31 cellular contexts compared by ENCODE assay signal in genomic region chr14:32802295-32802694, GRCh38.
DNase-seq lines count a peak whose midpoint lies in the region; ATAC-seq, FAIRE-seq and TF ChIP-seq lines count a peak whose summit lies in the region.
"Had no signal": no experiment of that assay in that cellular context is flagged by ENCODE, and none has a peak within 500 bp of the region (broad histone marks: within the 10 kb centered on the region; RNA-seq: fewer than 3 reads in every experiment).

No MANE protein-coding gene starts in this region.

- H2AFZ ChIP-seq in HepG2 (ENCODE audit: low read length) (no peak overlapping the region), Karpas-422 (ENCODE audit: low read length) (no peak overlapping the region)

- H3K9me2 ChIP-seq in Karpas-422 (replicated peaks; ENCODE audit: insufficient read depth, low read length): no peaks in the 10 kb centered on the region

- TF ChIP-seq CTCF in HepG2 (CRISPR knock-in tag; IDR thresholded peaks at IDR 0.05) (no peak), right lobe of liver (IDR thresholded peaks at IDR 0.05) (no peak)

- no peak overlapping the region for H3K27ac ChIP-seq in HepG2 (ENCODE audit: extremely low read length, insufficient read depth, low read length)
- H3K27ac ChIP-seq in right lobe of liver: no peak overlapping the region
- no peak overlapping the region for H3K27ac ChIP-seq in Karpas-422 (ENCODE audit: low read length)
- H3K27ac ChIP-seq: 22Rv1; A549; BLaER1; BLaER1 treated with 17β-estradiol and CSF1 and Interleukin-3, amounts not matched to agents 10 nM and 100 nM; C4-2B had no signal

- ATAC-seq in HepG2: no peak
- ATAC-seq in right lobe of liver: no peak
- ATAC-seq in HG02763 (IDR thresholded peaks at IDR 0.05; ENCODE audit: unreplicated experiment): no peak
- ATAC-seq: A549; CD8-positive, alpha-beta T cell had no signal

- H3K4me1 ChIP-seq in HepG2 (ENCODE audit: insufficient read depth, low read length) (no peaks in the 10 kb centered on the region), right lobe of liver (no peaks in the 10 kb centered on the region), Karpas-422 (ENCODE audit: low read length) (no peaks in the 10 kb centered on the region)
- H3K4me1 ChIP-seq: A549; BE2C; BLaER1; BLaER1 treated with 17β-estradiol and CSF1 and Interleukin-3, amounts not matched to agents 10 nM and 100 nM; Caco-2 had no signal

- no peak for TF ChIP-seq RAD21 in HepG2 (CRISPR knock-in tag; IDR thresholded peaks at IDR 0.05)

- H3K79me2 ChIP-seq in HepG2 (ENCODE audit: insufficient read depth, low read length) (no peaks in the 10 kb centered on the region), Karpas-422 (ENCODE audit: low read length) (no peaks in the 10 kb centered on the region)

- H3K9me3 ChIP-seq in HepG2 (ENCODE audit: low read length): peaks cover 90% of the 10 kb centered on the region
- H3K9me3 ChIP-seq in right lobe of liver: no peaks in the 10 kb centered on the region
- peaks cover 13% of the 10 kb centered on the region for H3K9me3 ChIP-seq in Karpas-422 (ENCODE audit: low read length)
- H3K9me3 ChIP-seq: A549, BE2C had no signal

- H3K27me3 ChIP-seq in HepG2 (ENCODE audit: control insufficient read depth in 1 of 2, insufficient read depth in 2 of 2, low read length in 2 of 2) (no peaks in the 10 kb centered on the region), right lobe of liver (no peaks in the 10 kb centered on the region), Karpas-422 (ENCODE audit: low read length) (peaks cover 6% of the 10 kb centered on the region; the same call in 1 of the 2 replicates)
- H3K27me3 ChIP-seq: BE2C; BLaER1; BLaER1 treated with 17β-estradiol and CSF1 and Interleukin-3, amounts not matched to agents 10 nM and 100 nM had no signal

- H3K4me2 ChIP-seq in HepG2 (ENCODE audit: low read depth, low read length) (no peak overlapping the region), Karpas-422 (ENCODE audit: low read depth, low read length, poor library complexity, severe bottlenecking) (no peak overlapping the region)
- H3K4me2 ChIP-seq: A549; BLaER1; BLaER1 treated with 17β-estradiol and CSF1 and Interleukin-3, amounts not matched to agents 10 nM and 100 nM had no signal

- intact Hi-C loops in HepG2 (cut with micrococcal nuclease; ENCODE audit: unreplicated experiment) (no loop called here), right lobe of liver (cut with DNase I) (no loop called here)

- DNase-seq in HepG2 (ENCODE audit: low spot score) (no peak), right lobe of liver (no peak), Karpas-422 (peak; percentile 33)
- DNase-seq: 8988T; ACHN; AML-193; BE2C; C1 segment of cervical spinal cord; Caco-2; Calu3; CD4-positive, alpha-beta memory T cell; CD4-positive, alpha-beta T cell; CD4-positive, CD25-positive, alpha-beta regulatory T cell; CD8-positive, alpha-beta memory T cell; CD8-positive, alpha-beta T cell; COR-L47; DMS 273 treated with DMSO at 0.1 percent for 48 hours; DMS153; DMS53; DMS79; DMS79 treated with DMSO at 0.1 percent for 48 hours; DND-41; EL had no signal

- no peak for FAIRE-seq in HepG2 (lab: Jason Lieb, UNC)
- FAIRE-seq: A204.1, A549, D721Med had no signal

- POLR2A ChIA-PET in HepG2 (lab: Yijun Ruan, JAX): no interaction called here

- CTCF ChIA-PET in HepG2 (lab: Yijun Ruan, JAX; ENCODE audit: low intra/inter-chr PET ratio, low total read pairs): no interaction called here

- no peaks in the 10 kb centered on the region for H3K36me3 ChIP-seq in HepG2 (replicated peaks in 1 of 2; ENCODE audit: control insufficient read depth in 1 of 2, insufficient read depth in 2 of 2, low read length in 2 of 2)
- no peaks in the 10 kb centered on the region for H3K36me3 ChIP-seq in right lobe of liver
- H3K36me3 ChIP-seq in Karpas-422 (ENCODE audit: insufficient read depth, low read length): no peaks in the 10 kb centered on the region
- H3K36me3 ChIP-seq: BE2C; BLaER1; BLaER1 treated with 17β-estradiol and CSF1 and Interleukin-3, amounts not matched to agents 10 nM and 100 nM had no signal

- H4K20me1 ChIP-seq in HepG2 (ENCODE audit: insufficient read depth, low read length): no peaks in the 10 kb centered on the region
- no peaks in the 10 kb centered on the region for H4K20me1 ChIP-seq in Karpas-422 (ENCODE audit: insufficient read depth, low read depth, low read length)
- H4K20me1 ChIP-seq: BLaER1; BLaER1 treated with 17β-estradiol and CSF1 and Interleukin-3, amounts not matched to agents 10 nM and 100 nM had no signal

- in situ Hi-C loops in HepG2 (cut with HindIII; ENCODE audit: extremely low pct_ligation_motif_present, low pct_unique_long_range_greater_than_20kb): no loop called here

- TF ChIP-seq EP300 in HepG2 (IDR thresholded peaks at IDR 0.05; ENCODE audit: low read depth in 2 of 2, low read length in 2 of 2): no peak
- no peak for TF ChIP-seq EP300 in HepG2 (CRISPR knock-in tag; IDR thresholded peaks at IDR 0.05; ENCODE audit: borderline replicate concordance)

- 8% methylated on average over 1 of the region's 1 CpG for WGBS in HepG2 (ENCODE audit: low lambda C conversion rate)
- WGBS in right lobe of liver (ENCODE audit: insufficient coverage, low coverage, low lambda C conversion rate, missing lambda C conversion rate): 84% methylated on average over 1 of the region's 1 CpG

- H3K9ac ChIP-seq in HepG2 (ENCODE audit: insufficient read depth, low read depth, low read length) (no peak overlapping the region), Karpas-422 (ENCODE audit: low read length) (no peak overlapping the region)
- H3K9ac ChIP-seq: BLaER1; BLaER1 treated with 17β-estradiol and CSF1 and Interleukin-3, amounts not matched to agents 10 nM and 100 nM had no signal

- H3K4me3 ChIP-seq in HepG2 (replicated peaks in 1 of 3; ENCODE audit: insufficient read depth in 1 of 3, low read depth in 2 of 3, low read length in 3 of 3): no peak overlapping the region
- H3K4me3 ChIP-seq in right lobe of liver: no peak overlapping the region
- no peak overlapping the region for H3K4me3 ChIP-seq in Karpas-422 (ENCODE audit: low read length)
- H3K4me3 ChIP-seq: A549; BLaER1; BLaER1 treated with 17β-estradiol and CSF1 and Interleukin-3, amounts not matched to agents 10 nM and 100 nM had no signal

- BruUV-seq in HepG2 (replicated peaks; lab: Mats Ljungman, UMichigan): no TSS peak

- no peak for TF ChIP-seq POLR2A in HepG2 (IDR thresholded peaks at IDR 0.05; ENCODE audit: insufficient read depth in 1 of 2, low read depth in 2 of 2, low read length in 2 of 2)
- no peak for TF ChIP-seq POLR2A in right lobe of liver (IDR thresholded peaks at IDR 0.05)

TF ChIP-seq in HepG2, 621 proteins besides CTCF, POLR2A, EP300 and RAD21:
- no peak for TF ChIP-seq ZNF740 (CRISPR knock-in tag; IDR thresholded peaks at IDR 0.05)
- TF ChIP-seq RNF2 (conservative IDR thresholded peaks at IDR 0.05; ENCODE audit: low read depth): no peak
- TF ChIP-seq DNMT1 (CRISPR knock-in tag; IDR thresholded peaks at IDR 0.05): no peak
- no peak for TF ChIP-seq CERS6 (CRISPR knock-in tag; IDR thresholded peaks at IDR 0.05)
- no peak for TF ChIP-seq CBFB (CRISPR knock-in tag; IDR thresholded peaks at IDR 0.05)
- no peak for TF ChIP-seq TAF1 (CRISPR knock-in tag; IDR thresholded peaks at IDR 0.05)
- TF ChIP-seq MAFF (IDR thresholded peaks at IDR 0.05; ENCODE audit: low read depth, low read length): peak; percentile 77
- TF ChIP-seq ZNF253 (CRISPR knock-in tag; IDR thresholded peaks at IDR 0.05; ENCODE audit: borderline replicate concordance): no peak
- TF ChIP-seq MAFK (conservative IDR thresholded peaks at IDR 0.05 in 1 of 2, IDR thresholded peaks at IDR 0.05 in 1 of 2; ENCODE audit: low read length in 2 of 2): peak; percentile 73 to 78
TF ChIP-seq in HepG2: peak in this region for 2.
